In the genomic region with DNA sequence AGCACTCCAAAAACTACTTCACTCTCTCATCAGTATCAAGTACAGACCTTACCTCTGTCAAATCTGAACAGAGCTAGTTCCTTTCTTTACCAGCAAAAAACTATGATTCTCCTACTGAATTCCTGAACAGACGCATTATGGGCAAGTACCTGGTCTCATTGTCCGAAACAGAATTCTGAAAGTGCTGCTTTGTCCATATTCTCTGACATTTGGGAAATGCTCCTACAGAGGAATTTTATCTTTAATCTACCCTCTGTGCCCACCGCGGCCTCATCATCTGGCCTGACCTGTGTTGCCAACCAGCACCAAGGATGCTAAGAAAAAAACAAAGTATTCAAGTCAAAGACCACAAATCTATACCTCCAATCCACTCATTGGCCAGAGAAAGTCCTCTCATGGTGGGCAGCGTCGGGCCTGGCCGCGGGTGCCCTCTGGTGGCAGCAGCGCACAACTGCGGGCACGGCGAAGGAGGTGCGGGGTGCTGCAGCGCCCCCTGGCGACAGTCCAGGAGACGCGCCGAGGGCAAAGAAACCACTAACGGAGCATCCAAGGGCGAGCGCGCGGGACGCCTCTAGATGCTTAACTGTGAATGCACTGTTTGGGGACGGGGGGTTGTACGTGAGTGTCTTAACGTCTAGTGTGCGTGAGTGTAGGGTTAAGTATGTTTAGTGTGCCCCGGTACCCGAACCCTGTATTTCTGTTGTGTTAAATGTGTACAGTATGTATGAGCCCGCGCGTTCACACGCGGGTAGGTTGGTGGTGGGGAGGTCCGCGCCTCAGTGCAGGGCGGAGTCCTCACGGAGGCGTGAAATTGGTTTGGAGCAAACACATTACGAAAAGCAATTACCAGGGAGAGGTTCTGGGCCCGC, we compare ENCODE assay signal across 1 cellular context.
A peak's percentile ranks its signal among the peaks of the same experiment; 100 is the strongest.
TF ChIP-seq lines count a peak whose summit lies in the region.

No MANE protein-coding gene starts in this region.

TF ChIP-seq in IMR-90, 13 proteins besides CTCF, POLR2A, EP300 and RAD21:
- TF ChIP-seq SMC3 (IDR thresholded peaks at IDR 0.05; ENCODE audit: low read depth, low read length) (peak; percentile 96), RFX5 (IDR thresholded peaks at IDR 0.05; ENCODE audit: low read depth, low read length) (0 out of 2 replicates have a peak, but pooled peaks have one; percentile 42), MAZ (IDR thresholded peaks at IDR 0.05; ENCODE audit: borderline replicate concordance, low read depth, low read length) (peak; percentile 55; the same call in 1 of the 2 replicates), MAFK (IDR thresholded peaks at IDR 0.05; ENCODE audit: low read depth, low read length) (no peak)
- TF ChIP-seq, protein P1, sequence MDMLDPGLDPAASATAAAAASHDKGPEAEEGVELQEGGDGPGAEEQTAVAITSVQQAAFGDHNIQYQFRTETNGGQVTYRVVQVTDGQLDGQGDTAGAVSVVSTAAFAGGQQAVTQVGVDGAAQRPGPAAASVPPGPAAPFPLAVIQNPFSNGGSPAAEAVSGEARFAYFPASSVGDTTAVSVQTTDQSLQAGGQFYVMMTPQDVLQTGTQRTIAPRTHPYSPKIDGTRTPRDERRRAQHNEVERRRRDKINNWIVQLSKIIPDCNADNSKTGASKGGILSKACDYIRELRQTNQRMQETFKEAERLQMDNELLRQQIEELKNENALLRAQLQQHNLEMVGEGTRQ (IDR thresholded peaks at IDR 0.05; ENCODE audit: low read depth, low read length), result peak; percentile 23; the same call in 1 of the 2 replicates
